20 cellular contexts compared by ENCODE assay signal in the genomic region with DNA sequence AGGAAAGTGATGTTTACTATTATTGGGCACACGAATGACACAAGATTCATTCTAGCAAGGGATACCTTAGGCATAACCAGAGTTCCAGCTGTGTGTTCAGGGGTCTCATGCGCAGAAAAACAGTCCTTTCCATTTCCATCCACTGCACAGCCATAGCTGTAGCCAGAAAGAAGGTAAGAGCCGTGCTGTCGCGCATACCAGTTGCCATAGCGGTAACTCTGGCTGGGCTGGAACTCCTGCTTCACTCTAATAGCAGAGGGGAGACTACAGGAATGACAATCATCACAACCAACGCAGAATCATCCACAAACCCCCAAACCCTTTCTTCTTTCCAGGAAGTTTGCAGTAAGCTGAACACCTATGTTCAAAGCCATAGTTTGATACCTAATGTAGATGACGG.
"Had no signal": no experiment of that assay in that cellular context is flagged by ENCODE, and none has a peak within 500 bp of the region (broad histone marks: within the 10 kb centered on the region; RNA-seq: fewer than 3 reads in every experiment).

No MANE protein-coding gene starts in this region.

- DNase-seq: Karpas-422, KG1, MM.1S, NCI-H1092 treated with DMSO at 0.1 percent for 48 hours, NCI-H1436, NCI-H187, NCI-H2029, NCI-H2081 treated with DMSO at 0.1 percent for 48 hours, NCI-H226, NCI-H446, NCI-H510A, NCI-H524 treated with DMSO at 0.1 percent for 48 hours, NCI-H774, Right ventricle myocardium superior, RPMI8226, SIG-M5 had no signal

- H3K4me3 ChIP-seq: SJSA1, SK-N-MC had no signal

- FAIRE-seq: HTR-8/SVneo, RCC 7860 had no signal

- H3K27ac ChIP-seq: SJSA1, SK-N-MC had no signal

- H3K36me3 ChIP-seq: SJSA1 had no signal

- H3K4me1 ChIP-seq: SJSA1 had no signal

- H3K9me3 ChIP-seq: SJSA1 had no signal
